In the genomic region with DNA sequence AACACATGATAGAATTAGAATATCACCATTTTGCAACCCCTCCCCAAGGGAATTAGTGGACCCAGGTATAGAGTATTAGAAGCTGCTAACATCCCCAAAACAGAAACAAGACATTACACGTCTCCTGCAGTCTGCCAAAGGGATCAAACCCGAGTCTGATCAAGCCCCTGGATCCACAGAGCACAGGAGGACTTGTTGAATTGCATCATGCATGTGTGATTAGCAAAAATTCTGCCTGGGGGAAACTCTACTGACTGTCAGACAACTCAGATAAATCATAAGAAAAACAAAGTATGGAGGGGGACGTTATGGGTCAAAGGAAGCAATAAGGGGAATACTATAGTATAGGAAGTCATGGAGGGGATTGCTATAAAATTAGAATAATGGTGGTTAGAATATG, we compare ENCODE assay signal across 8 cellular contexts.
"Had no signal": no experiment of that assay in that cellular context is flagged by ENCODE, and none has a peak within 500 bp of the region (broad histone marks: within the 10 kb centered on the region; RNA-seq: fewer than 3 reads in every experiment).

No MANE protein-coding gene starts in this region.

- H2AFZ ChIP-seq: GM23248 had no signal

- DNase-seq: GM23248, GOT3, H7, HFFc6 had no signal

- H3K9me3 ChIP-seq: HAP-1 had no signal

- H3K9ac ChIP-seq: GM23248 had no signal

- H3K27ac ChIP-seq: GM23248, HL-60 had no signal

- ATAC-seq: HCT116, HepG2 had no signal

- H3K4me3 ChIP-seq: GM23248, HAP-1 had no signal

- H3K36me3 ChIP-seq: HAP-1 had no signal
